ENCODE assay signal across 22 cellular contexts in the genomic region with DNA sequence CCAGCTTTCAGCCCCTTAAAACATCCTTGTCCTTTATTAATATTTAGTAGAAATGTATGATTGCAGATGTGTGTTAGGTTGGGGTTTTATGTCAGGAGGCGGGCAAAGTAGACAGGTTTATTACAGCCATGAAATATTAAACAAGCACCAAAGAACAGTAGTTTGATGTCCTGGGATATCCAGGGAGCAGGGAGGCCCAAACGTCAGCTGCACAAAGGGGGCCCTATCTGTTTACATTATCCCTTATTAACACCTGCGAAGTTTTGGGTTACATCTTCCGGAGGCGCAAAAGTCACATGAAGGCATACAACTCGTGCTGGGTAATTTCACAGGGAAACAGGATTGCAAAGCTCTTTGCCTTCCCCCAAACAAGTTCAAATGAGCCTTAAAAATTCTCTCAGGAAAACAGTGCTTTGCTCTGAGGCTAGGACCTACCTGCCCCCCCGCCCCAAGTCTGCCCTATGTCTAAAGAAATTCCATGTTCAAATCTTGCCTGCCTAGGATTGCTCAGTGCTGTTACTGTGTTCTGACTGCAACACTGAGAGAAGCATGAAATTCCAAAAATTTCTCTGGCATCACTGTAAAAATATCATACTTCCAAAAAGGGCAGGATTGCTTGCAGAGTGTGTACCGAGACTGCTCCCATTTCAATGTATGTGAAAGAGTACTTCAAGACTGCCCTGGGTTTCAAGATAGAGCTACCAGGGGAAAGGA. TPM values are rescaled to one million over a fixed set of nuclear protein-coding genes. Genes with fewer than 3 reads are reported as not detected.
DNase-seq lines count a peak whose midpoint lies in the region; ATAC-seq and TF ChIP-seq lines count a peak whose summit lies in the region.
"Had no signal": no experiment of that assay in that cellular context is flagged by ENCODE, and none has a peak within 500 bp of the region (broad histone marks: within the 10 kb centered on the region; RNA-seq: fewer than 3 reads in every experiment).

No MANE protein-coding gene starts in this region.

- TF ChIP-seq POLR2A in esophagus squamous epithelium (IDR thresholded peaks at IDR 0.05) (no peak), upper lobe of left lung (IDR thresholded peaks at IDR 0.05) (no peak)

- ATAC-seq in HG03457 (IDR thresholded peaks at IDR 0.05; ENCODE audit: unreplicated experiment), result no peak
- ATAC-seq in upper lobe of left lung (ENCODE audit: low FRiP score in 2 of 2), result no peak
- ATAC-seq: left lobe of liver, PC-3, right cardiac atrium had no signal

- H4K20me1 ChIP-seq in osteoblast (ENCODE audit: insufficient read depth, low read length), result no peaks in the 10 kb centered on the region

- no peak for TF ChIP-seq EP300 in upper lobe of left lung (IDR thresholded peaks at IDR 0.05)

- H3K9ac ChIP-seq in SK-N-MC (ENCODE audit: insufficient read length), result no peak overlapping the region

- no peak for TF ChIP-seq CTCF in esophagus squamous epithelium (IDR thresholded peaks at IDR 0.05)
- no peak for TF ChIP-seq CTCF in osteoblast (IDR thresholded peaks at IDR 0.05; ENCODE audit: extremely low read depth, low read depth, low read length)
- TF ChIP-seq CTCF in upper lobe of left lung (IDR thresholded peaks at IDR 0.05), result no peak
- no peak for TF ChIP-seq CTCF in GM20000 (IDR thresholded peaks at IDR 0.05; ENCODE audit: extremely low read depth, missing control alignments)

- H3K27me3 ChIP-seq in ACC112 (ENCODE audit: insufficient read depth, low read length), result no peaks in the 10 kb centered on the region
- no peaks in the 10 kb centered on the region for H3K27me3 ChIP-seq in esophagus squamous epithelium
- H3K27me3 ChIP-seq in osteoblast (ENCODE audit: insufficient read depth, low read length), result peaks cover 28% of the 10 kb centered on the region
- H3K27me3 ChIP-seq in upper lobe of left lung, result no peaks in the 10 kb centered on the region

- WGBS in esophagus squamous epithelium, 2 donors, result 72 to 80% methylated on average over 8 of the region's 8 CpGs
- WGBS in upper lobe of left lung, 2 donors, result 81 to 86% methylated on average over 8 of the region's 8 CpGs

- H3K79me2 ChIP-seq in ACC112 (ENCODE audit: control insufficient read depth, insufficient read depth, low read length, unreplicated experiment) (no peaks in the 10 kb centered on the region), osteoblast (ENCODE audit: insufficient read depth, low read length) (no peaks in the 10 kb centered on the region)

- H3K36me3 ChIP-seq in ACC112 (ENCODE audit: insufficient read depth, low read length) (no peaks in the 10 kb centered on the region), SK-N-MC (ENCODE audit: insufficient read depth, low read length) (peaks cover 24% of the 10 kb centered on the region), esophagus squamous epithelium (peaks cover 0 to 14% (median 0%) of the 10 kb centered on the region in 3 donors), osteoblast (ENCODE audit: insufficient read depth, low read length) (no peaks in the 10 kb centered on the region), upper lobe of left lung (peaks cover 0 to 5% (median 0%) of the 10 kb centered on the region in 4 donors)

- no peaks in the 10 kb centered on the region for H3K4me1 ChIP-seq in ACC112 (ENCODE audit: control insufficient read depth, insufficient read depth, low read length, unreplicated experiment)
- peaks cover 3 to 65% (median 6%) of the 10 kb centered on the region in 3 donors for H3K4me1 ChIP-seq in esophagus squamous epithelium
- H3K4me1 ChIP-seq in osteoblast (ENCODE audit: insufficient read depth, low read length), result no peaks in the 10 kb centered on the region
- H3K4me1 ChIP-seq in upper lobe of left lung, result peaks cover 0 to 6% (median 1%) of the 10 kb centered on the region in 4 donors

- DNase-seq in SK-N-MC (ENCODE audit: low read depth, low spot score) (no peak), esophagus squamous epithelium (lab: John Stamatoyannopoulos, UW) (no peak), osteoblast (ENCODE audit: insufficient read length, low spot score, missing footprints) (peak; percentile 69), hippocampal formation (lab: John Stamatoyannopoulos, UW) (no peak), upper lobe of left lung (no peak), GM20000 (ENCODE audit: low spot score) (no peak)
- DNase-seq: activated CD4-positive, alpha-beta T cell treated with anti-CD3 and anti-CD28 coated beads, Interleukin-2, amount 10 ng/mL, durations not matched to agents 24 days and 14 days; activated naive CD8-positive, alpha-beta T cell treated with anti-CD3 and anti-CD28 coated beads for 36 hours; C1 segment of cervical spinal cord; effector CD4-positive, alpha-beta T cell; erythroblast; MM.1S; NCI-H1436 treated with DMSO at 0.1 percent for 48 hours; NCI-H2227 treated with DMSO at 0.1 percent for 48 hours; PC-3; right cardiac atrium; SHP77 treated with DMSO at 0.1 percent for 48 hours; stimulated activated CD4-positive, alpha-beta T cell treated with anti-CD3 and anti-CD28 coated beads, Interleukin-15, amount 100 ng/mL, for 24 hours; T-helper 1 cell had no signal

- H3K27ac ChIP-seq in ACC112 (ENCODE audit: low read depth, low read length) (peak overlapping the region; percentile 9; the same call in 1 of the 2 replicates), SK-N-MC (no peak overlapping the region), esophagus squamous epithelium (peak overlapping the region in 3 of 4 donors; percentile 79 to 89 (median 81)), osteoblast (ENCODE audit: low read depth, low read length) (no peak overlapping the region), upper lobe of left lung (no peak overlapping the region)

- H3K9me3 ChIP-seq in SK-N-MC (ENCODE audit: low read depth, low read length) (no peaks in the 10 kb centered on the region), esophagus squamous epithelium (no peaks in the 10 kb centered on the region), osteoblast (ENCODE audit: low read depth, low read length) (no peaks in the 10 kb centered on the region), upper lobe of left lung (no peaks in the 10 kb centered on the region)

- H3K4me3 ChIP-seq in ACC112 (ENCODE audit: low read depth, low read length) (no peak overlapping the region), SK-N-MC (peak overlapping the region; percentile 3; the same call in 1 of the 2 replicates), esophagus squamous epithelium (no peak overlapping the region), osteoblast (ENCODE audit: insufficient read depth, low read length) (no peak overlapping the region), upper lobe of left lung (no peak overlapping the region)

- no peak overlapping the region for H3K4me2 ChIP-seq in osteoblast (ENCODE audit: insufficient read depth, low read length)

- intact Hi-C loops in esophagus squamous epithelium (cut with DNase I), result no loop called here

- H2AFZ ChIP-seq in ACC112 (ENCODE audit: low read length, unreplicated experiment) (no peak overlapping the region), osteoblast (ENCODE audit: low read length) (no peak overlapping the region)

RNA-seq across cellular contexts. Expression of a gene that starts 8.9 kb away (rescaled TPM):
- 1 to 10 TPM; 2.0 to 6.9 (median 3.1) TPM for total RNA-seq in esophagus squamous epithelium
- total RNA-seq in osteoblast, result 4.7 and 6.2 TPM in 2 replicates
- total RNA-seq in upper lobe of left lung, result 10 to 100 TPM in 1 of 6 donors, 1 to 10 TPM in 5; 1.0 to 17.8 (median 3.5) TPM

Comparison
In these comparisons a context has a peak if more than half of its experiments do, and no peak if none do; other contexts are left out.
1. H3K27ac ChIP-seq: peak in ACC112 (single experiment) and esophagus squamous epithelium (3 of 4); none in SK-N-MC (single experiment), osteoblast (single experiment) and upper lobe of left lung (0 of 4).